8 cellular contexts compared by ENCODE assay signal in the genomic region with DNA sequence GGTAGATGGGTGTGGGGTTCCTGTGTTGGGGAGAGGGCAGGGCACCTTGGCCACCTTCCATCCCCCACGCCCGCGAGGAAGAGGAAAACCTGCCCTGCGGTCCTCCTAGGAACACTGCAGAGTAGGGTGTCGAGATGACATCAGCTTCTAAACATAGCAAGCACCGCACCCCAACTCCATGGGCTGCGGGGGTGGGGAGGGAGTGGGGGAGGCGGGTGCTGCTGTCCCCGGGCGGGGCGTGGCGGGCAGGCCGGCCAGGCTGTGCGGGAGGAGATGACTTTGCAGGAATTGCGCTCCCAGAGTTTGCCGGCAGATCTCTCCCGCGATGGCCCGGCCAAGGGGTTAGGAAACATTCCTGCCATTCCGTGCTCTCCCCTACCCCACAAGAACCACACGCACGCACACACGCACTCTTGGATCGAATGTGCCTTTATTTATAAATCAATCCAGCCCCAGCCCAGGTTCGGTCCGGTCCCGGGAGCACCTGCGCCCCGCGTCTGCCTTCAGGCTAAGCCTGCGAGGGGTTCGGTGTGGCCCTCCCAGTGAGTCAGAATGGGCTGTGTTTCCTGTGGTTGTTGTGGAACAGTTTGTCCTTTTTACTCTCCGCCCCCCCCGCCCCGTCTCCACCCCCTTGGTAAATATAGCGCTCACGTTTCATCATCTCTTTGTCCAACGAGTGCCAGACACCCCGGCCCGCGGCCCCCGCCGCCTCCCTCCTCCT. TPM values are rescaled to one million over a fixed set of nuclear protein-coding genes. Genes with fewer than 3 reads are reported as not detected.
DNase-seq lines count a peak whose midpoint lies in the region; TF ChIP-seq lines count a peak whose summit lies in the region.

No MANE protein-coding gene starts in this region.

- WGBS in neuronal stem cell (ENCODE audit: extremely low coverage in 2 of 2, insufficient read length in 2 of 2, insufficient replicate concordance in 1 of 2), 2 donors, result no CpG with 5 or more reads among the region's 43 CpGs

- H4K91ac ChIP-seq in neuronal stem cell (ENCODE audit: low read depth, low read length, poor library complexity), result no peak overlapping the region

- H3K27me3 ChIP-seq in HAP-1 (ENCODE audit: low read depth), result no peaks in the 10 kb centered on the region
- H3K27me3 ChIP-seq in MM.1S (replicated peaks; ENCODE audit: insufficient read depth, low read length), result no peaks in the 10 kb centered on the region
- H3K27me3 ChIP-seq in neuronal stem cell (ENCODE audit: control insufficient read depth in 3 of 3, insufficient read depth in 3 of 3, low read depth in 1 of 3, low read length in 3 of 3), result peaks cover 0 to 60% (median 15%) of the 10 kb centered on the region in 3 experiments

- in situ Hi-C loops in HAP-1 (cut with MboI; ENCODE audit: low sequenced_read_pairs), result loop anchor here (10.0 kb wide), 1 partner anchor 195 kb away; no protein-coding TSS in a partner anchor

- TF ChIP-seq CTCF in MM.1S (IDR thresholded peaks at IDR 0.05; ENCODE audit: low read length), result no peak

- H3K79me2 ChIP-seq in MM.1S (ENCODE audit: low read length), result no peaks in the 10 kb centered on the region

- H2BK12ac ChIP-seq in neuronal stem cell (ENCODE audit: low read length), result no peak overlapping the region

- peaks cover 13% of the 10 kb centered on the region for H3K4me1 ChIP-seq in ES-I3 (ENCODE audit: insufficient read depth, low read length)
- H3K4me1 ChIP-seq in HAP-1, result peaks cover 31% of the 10 kb centered on the region
- peaks cover 12% of the 10 kb centered on the region for H3K4me1 ChIP-seq in MM.1S (ENCODE audit: low read length)
- peaks cover 16 to 17% of the 10 kb centered on the region in 2 donors for H3K4me1 ChIP-seq in neuronal stem cell (ENCODE audit: control insufficient read depth in 2 of 2, insufficient read depth in 1 of 2, low read depth in 1 of 2, low read length in 2 of 2)

- H3K23ac ChIP-seq in neuronal stem cell (ENCODE audit: low read depth, low read length, poor library complexity), result peak overlapping the region; percentile 77

- H3K9ac ChIP-seq in ES-I3 (ENCODE audit: low read depth, low read length), result peak overlapping the region; percentile 89
- peak overlapping the region; percentile 96 for H3K9ac ChIP-seq in MM.1S (ENCODE audit: low read length)
- peak overlapping the region; percentile 89 for H3K9ac ChIP-seq in neuronal stem cell (ENCODE audit: low read depth, low read length, poor library complexity)

- H3K18ac ChIP-seq in neuronal stem cell (ENCODE audit: low read length), result peak overlapping the region; percentile 94

- H2BK120ac ChIP-seq in neuronal stem cell (ENCODE audit: low read depth, low read length), result no peak overlapping the region

- H2AFZ ChIP-seq in MM.1S (ENCODE audit: low read length) (peak overlapping the region; percentile 12; the same call in 1 of the 2 replicates), neuronal stem cell (ENCODE audit: low read length) (peak overlapping the region; percentile 96)

- H3K27ac ChIP-seq in MM.1S (ENCODE audit: low read length) (peak overlapping the region; percentile 99), neuronal stem cell (replicated peaks; ENCODE audit: low read length) (peak overlapping the region; percentile 20)

- no peak overlapping the region for H3K14ac ChIP-seq in neuronal stem cell (ENCODE audit: low read length)

- H2BK15ac ChIP-seq in neuronal stem cell (ENCODE audit: low read length), result peak overlapping the region; percentile 47

- peak overlapping the region; percentile 67 for H2AK5ac ChIP-seq in neuronal stem cell (ENCODE audit: low read depth, low read length)

- no peaks in the 10 kb centered on the region for H3K9me2 ChIP-seq in MM.1S (replicated peaks; ENCODE audit: insufficient read depth, low read length)

- no peak overlapping the region for H2BK5ac ChIP-seq in neuronal stem cell (ENCODE audit: low read length)

- no peaks in the 10 kb centered on the region for H3K79me1 ChIP-seq in neuronal stem cell (ENCODE audit: low read depth, low read length)

- H3K4me2 ChIP-seq in MM.1S (ENCODE audit: low read depth, low read length) (peak overlapping the region; percentile 99), neuronal stem cell (ENCODE audit: insufficient read depth, low read length, poor library complexity, severe bottlenecking) (peak overlapping the region; percentile 87)

- no peaks in the 10 kb centered on the region for H3K9me3 ChIP-seq in ES-I3 (ENCODE audit: control insufficient read depth, insufficient read depth, low read length)
- no peaks in the 10 kb centered on the region for H3K9me3 ChIP-seq in HAP-1
- H3K9me3 ChIP-seq in MM.1S (replicated peaks; ENCODE audit: insufficient read depth, low read length), result no peaks in the 10 kb centered on the region
- H3K9me3 ChIP-seq in neuronal stem cell (replicated peaks in 1 of 2; ENCODE audit: control insufficient read depth in 2 of 2, insufficient read depth in 1 of 2, low read depth in 1 of 2, low read length in 2 of 2), result no peaks in the 10 kb centered on the region

- H3K36me3 ChIP-seq in ES-I3 (ENCODE audit: insufficient read depth, low read length) (no peaks in the 10 kb centered on the region), HAP-1 (replicated peaks) (no peaks in the 10 kb centered on the region), MM.1S (replicated peaks; ENCODE audit: insufficient read depth, low read length) (no peaks in the 10 kb centered on the region), neuronal stem cell (replicated peaks in 1 of 2; ENCODE audit: control insufficient read depth in 2 of 2, insufficient read depth in 2 of 2, low read length in 2 of 2) (no peaks in the 10 kb centered on the region)

- H3K4ac ChIP-seq in neuronal stem cell (ENCODE audit: low read length), result peak overlapping the region; percentile 81

- no peaks in the 10 kb centered on the region for H4K20me1 ChIP-seq in MM.1S (ENCODE audit: insufficient read depth, low read length)

- DNase-seq in HAP-1 (ENCODE audit: low spot score in 2 of 2), result peak; percentile 92 to 95
- DNase-seq in MM.1S, result peak; percentile 92
- peak; percentile 88 for DNase-seq in SHP77 (lab: John Stamatoyannopoulos, UW)
- peak; percentile 70 to 86 (median 78) for DNase-seq in activated naive CD4-positive, alpha-beta T cell (lab: John Stamatoyannopoulos, UW)
- peak; percentile 93 for DNase-seq in foreskin melanocyte
- peak; percentile 58 for DNase-seq in neuronal stem cell (ENCODE audit: low spot score)
- DNase-seq in stromal cell of bone marrow (ENCODE audit: low read depth), result peak; percentile 97

- H3F3A ChIP-seq in MM.1S (ENCODE audit: insufficient read depth, low read length), result peaks cover 39% of the 10 kb centered on the region

- peak overlapping the region; percentile 74 for H4K8ac ChIP-seq in neuronal stem cell (ENCODE audit: low read depth, low read length)

- H3K4me3 ChIP-seq in HAP-1, result peak overlapping the region; percentile 53
- peak overlapping the region; percentile 83 for H3K4me3 ChIP-seq in MM.1S (ENCODE audit: low read length)
- H3K4me3 ChIP-seq in neuronal stem cell (ENCODE audit: low read length in 2 of 2), result peak overlapping the region; percentile 55 to 83

RNA-seq across cellular contexts. Expression of a gene that starts 5.2 kb away (rescaled TPM):
- polyA plus RNA-seq in neuronal stem cell (2013, experiment 1 of 2), result 0.28 TPM
- polyA plus RNA-seq in neuronal stem cell (2013, experiment 2 of 2), result 0.28 TPM

Comparison
In these comparisons a context has a peak if more than half of its experiments do, and no peak if none do; other contexts are left out.
1. Peak in every context shown above with its lines: DNase-seq, H3K4me3 ChIP-seq and H3K27ac ChIP-seq.